8 cellular contexts compared by ENCODE assay signal in genomic region chr19:58572818-58573657, GRCh38. TPM values are rescaled to one million over a fixed set of nuclear protein-coding genes. Genes with fewer than 3 reads are reported as not detected.
A peak's percentile ranks its signal among the peaks of the same experiment; 100 is the strongest.
DNase-seq lines count a peak whose midpoint lies in the region; ATAC-seq and TF ChIP-seq lines count a peak whose summit lies in the region.

Gene MZF1, minus strand, starts transcription at chr19:58573335. Its CDS starts 1,946 bp downstream, at chr19:58571389.

- under 1% methylated on average over 75 of the region's 75 CpGs for WGBS in liver

- intact Hi-C loops in activated B cell treated with CpG ODN at 0.5 μM for 24 hours (cut with micrococcal nuclease), result loop anchor here (1.0 kb wide), 9 partner anchors 10 to 295 kb away; partner anchors contain the start of genes TRIM28, UBE2M, ZNF132 and ZNF446

- no peak for TF ChIP-seq CTCF in 22Rv1 (IDR thresholded peaks at IDR 0.05)
- no peak for TF ChIP-seq CTCF in activated B cell treated with CpG ODN at 0.5 μM for 24 hours (IDR thresholded peaks at IDR 0.05)
- TF ChIP-seq CTCF in coronary artery (IDR thresholded peaks at IDR 0.05), result no peak
- peak; percentile 13 for TF ChIP-seq CTCF in liver (IDR thresholded peaks at IDR 0.05; ENCODE audit: low read depth, low read length, missing input control)

- H3K4me3 ChIP-seq in coronary artery, result peak within 1 kb of the TSS; percentile 82
- peak within 1 kb of the TSS; percentile 64 to 69 (median 64) for H3K4me3 ChIP-seq in liver (ENCODE audit: low read depth in 1 of 3, low read length in 3 of 3)

- DNase-seq in activated B cell treated with CpG ODN at 0.5 μM for 24 hours (peak; percentile 100), coronary artery (ENCODE audit: low spot score) (peak; percentile 100), DMS79 treated with DMSO at 0.1 percent for 48 hours (lab: John Stamatoyannopoulos, UW) (no peak)
- DNase-seq in stimulated activated CD4-positive, alpha-beta T cell treated with anti-CD3 and anti-CD28 coated beads, Interleukin-4, amount 100 ng/mL, for 48 hours (ENCODE audit: low read depth in 2 of 2), result peak; percentile 98 to 99

- H3K4me3 Mint-ChIP-seq in activated B cell treated with CpG ODN at 0.5 μM for 24 hours, result peak within 1 kb of the TSS; percentile 97

- H3K9me3 Mint-ChIP-seq in activated B cell treated with CpG ODN at 0.5 μM for 24 hours, result no peaks in the 10 kb centered on the region

- TF ChIP-seq RAD21 in liver (IDR thresholded peaks at IDR 0.05), result no peak

- peaks cover 44% of the 10 kb centered on the region for H3K4me1 Mint-ChIP-seq in activated B cell treated with CpG ODN at 0.5 μM for 24 hours

- H3K9me3 ChIP-seq in liver (ENCODE audit: control insufficient read depth in 4 of 4, low read length in 3 of 4), result no peaks in the 10 kb centered on the region

- H3K9ac ChIP-seq in liver (ENCODE audit: low read depth in 1 of 2, low read length in 2 of 2), result peak within 1 kb of the TSS; percentile 57 to 65

- H3K27ac Mint-ChIP-seq in activated B cell treated with CpG ODN at 0.5 μM for 24 hours, result peak within 1 kb of the TSS; percentile 100

- no peaks in the 10 kb centered on the region for H3K27me3 ChIP-seq in liver (ENCODE audit: control insufficient read depth in 4 of 4, insufficient read depth in 4 of 4, low read length in 3 of 4)

- peaks cover 4 to 25% (median 17%) of the 10 kb centered on the region in 4 donors for H3K4me1 ChIP-seq in liver (ENCODE audit: control insufficient read depth in 4 of 4, insufficient read depth in 4 of 4, low read length in 3 of 4)

- H3K27me3 Mint-ChIP-seq in activated B cell treated with CpG ODN at 0.5 μM for 24 hours, result no peaks in the 10 kb centered on the region

- ATAC-seq in GM19023 (IDR thresholded peaks at IDR 0.05; ENCODE audit: unreplicated experiment) (peak; percentile 56), HG03342 (IDR thresholded peaks at IDR 0.05; ENCODE audit: unreplicated experiment) (peak; percentile 55), activated B cell treated with CpG ODN at 0.5 μM for 24 hours (ENCODE audit: low read depth) (peak; percentile 61)

- peaks cover 0 to 16% (median 5%) of the 10 kb centered on the region in 4 donors for H3K36me3 ChIP-seq in liver (ENCODE audit: control insufficient read depth in 4 of 4, insufficient read depth in 3 of 4, low read depth in 1 of 4, low read length in 3 of 4)

- CTCF ChIA-PET in activated B cell treated with CpG ODN at 0.5 μM for 24 hours (lab: Charles Lee), result interaction anchor here (1.3 to 1.9 kb wide), 2 partner anchors 18 to 53 kb away, joined by 3 to 7 read pairs; partner anchors contain the start of genes CHMP2A and ZBTB45

- H3K36me3 Mint-ChIP-seq in activated B cell treated with CpG ODN at 0.5 μM for 24 hours (ENCODE audit: low read depth), result peaks cover 26% of the 10 kb centered on the region

- H3K27ac ChIP-seq in 22Rv1 (peak within 1 kb of the TSS; percentile 97), coronary artery (peak within 1 kb of the TSS; percentile 97 to 98), liver (ENCODE audit: low read depth in 1 of 2, low read length in 2 of 2) (peak within 1 kb of the TSS; percentile 93 to 97)

- POLR2A ChIA-PET in activated B cell treated with CpG ODN at 0.5 μM for 24 hours (lab: Charles Lee), result interaction anchor here (0.6 to 4.5 kb wide), 10 partner anchors 9 to 345 kb away, joined by 3 to 63 read pairs (median 5); partner anchors contain the start of genes CHMP2A, TRIM28, UBE2M and ZBTB45

TF ChIP-seq in liver, 16 proteins besides CTCF, POLR2A, EP300 and RAD21:
- TF ChIP-seq EGR1 (IDR thresholded peaks at IDR 0.05; ENCODE audit: low read depth in 2 of 2) (peak; percentile 37 to 50), TAF1 (conservative IDR thresholded peaks at IDR 0.05) (no peak), YY1 (IDR thresholded peaks at IDR 0.05) (peak; percentile 96), NR2F2 (IDR thresholded peaks at IDR 0.05) (peak; percentile 8), FOXA2 (IDR thresholded peaks at IDR 0.05) (no peak), FOXA1 (IDR thresholded peaks at IDR 0.05) (no peak), GABPA (IDR thresholded peaks at IDR 0.05 in 1 of 2, conservative IDR thresholded peaks at IDR 0.05 in 1 of 2) (peak; percentile 68 to 92), RXRA (IDR thresholded peaks at IDR 0.05) (peak in 1 of 2 donors; percentile 8), ATF3 (IDR thresholded peaks at IDR 0.05) (peak; percentile 11), HNF4A (conservative IDR thresholded peaks at IDR 0.05) (no peak), REST (IDR thresholded peaks at IDR 0.05) (peak; percentile 50), JUND (IDR thresholded peaks at IDR 0.05) (peak in 1 of 2 donors; percentile 58), HNF4G (IDR thresholded peaks at IDR 0.05) (no peak), ZBTB33 (IDR thresholded peaks at IDR 0.05) (peak; percentile 60), MAX (IDR thresholded peaks at IDR 0.05) (peak; percentile 84), SP1 (IDR thresholded peaks at IDR 0.05) (peak; percentile 76)

RNA-seq across cellular contexts. Expression of gene MZF1, which starts in this region (rescaled TPM):
- total RNA-seq in activated B cell treated with CpG ODN at 0.5 μM for 24 hours (41.9 and 54.5 TPM in 2 replicates), liver (10 to 100 TPM in 1 of 2 donors, 1 to 10 TPM in 1; 9.3 to 21.1 TPM)
- polyA plus RNA-seq in liver, result 1 to 10 TPM; 4.9 to 8.2 TPM
